17 cellular contexts compared by ENCODE assay signal in genomic region chr4:1154126-1154522, GRCh38. TPM values are rescaled to one million over a fixed set of nuclear protein-coding genes. Genes with fewer than 3 reads are reported as not detected.
DNase-seq lines count a peak whose midpoint lies in the region; ATAC-seq and TF ChIP-seq lines count a peak whose summit lies in the region.
"Had no signal": no experiment of that assay in that cellular context is flagged by ENCODE, and none has a peak within 500 bp of the region (broad histone marks: within the 10 kb centered on the region; RNA-seq: fewer than 3 reads in every experiment).

No MANE protein-coding gene starts in this region.

- no peaks in the 10 kb centered on the region for H3K79me2 ChIP-seq in MM.1S (ENCODE audit: low read length)
- no peaks in the 10 kb centered on the region for H3K79me2 ChIP-seq in osteoblast (ENCODE audit: insufficient read depth, low read length)

- H3K9me3 ChIP-seq in BLaER1 treated with 17β-estradiol and CSF1 and Interleukin-3, amounts not matched to agents 10 nM and 100 nM (replicated peaks in 1 of 11), result peaks cover 44 to 61% (median 55%) of the 10 kb centered on the region in 11 experiments
- no peaks in the 10 kb centered on the region for H3K9me3 ChIP-seq in MM.1S (replicated peaks; ENCODE audit: insufficient read depth, low read length)
- peaks cover 6% of the 10 kb centered on the region for H3K9me3 ChIP-seq in osteoblast (ENCODE audit: low read depth, low read length)
- H3K9me3 ChIP-seq: SJSA1 had no signal

- H3K4me1 ChIP-seq in BLaER1 treated with 17β-estradiol and CSF1 and Interleukin-3, amounts not matched to agents 10 nM and 100 nM, result peaks cover 26 to 41% (median 32%) of the 10 kb centered on the region in 10 experiments
- H3K4me1 ChIP-seq in MM.1S (ENCODE audit: low read length) (0 out of 2 replicates have a peak, but pooled peaks cover 8% of the 10 kb centered on the region), osteoblast (ENCODE audit: insufficient read depth, low read length) (peaks cover 6% of the 10 kb centered on the region)
- H3K4me1 ChIP-seq: SJSA1 had no signal

- peaks cover 10% of the 10 kb centered on the region for H3K36me3 Mint-ChIP-seq in chondrocyte (ENCODE audit: low read depth)

- H3K4me1 Mint-ChIP-seq in chondrocyte (ENCODE audit: low read depth), result peaks cover 16% of the 10 kb centered on the region

- H3K9me3 Mint-ChIP-seq in chondrocyte (ENCODE audit: low read depth), result peaks cover 16% of the 10 kb centered on the region

- H3K36me3 ChIP-seq in BLaER1 treated with 17β-estradiol and CSF1 and Interleukin-3, amounts not matched to agents 10 nM and 100 nM, result peaks cover 0 to 11% (median 4%) of the 10 kb centered on the region in 11 experiments; a peak in 6 of 22 replicates
- H3K36me3 ChIP-seq in MM.1S (replicated peaks; ENCODE audit: insufficient read depth, low read length) (no peaks in the 10 kb centered on the region), osteoblast (ENCODE audit: insufficient read depth, low read length) (no peaks in the 10 kb centered on the region)
- H3K36me3 ChIP-seq: MG63, SJSA1 had no signal

- H3K27me3 Mint-ChIP-seq in chondrocyte (ENCODE audit: low read depth), result peaks cover 33% of the 10 kb centered on the region

- DNase-seq in MM.1S (no peak), chondrocyte (ENCODE audit: low spot score) (no peak), osteoblast (ENCODE audit: insufficient read length, low spot score, missing footprints) (peak; percentile 66), NCI-H748 (lab: John Stamatoyannopoulos, UW; ENCODE audit: unreplicated experiment) (no peak), SKM-1 (lab: John Stamatoyannopoulos, UW; ENCODE audit: unreplicated experiment) (no peak)
- DNase-seq: AML-193; CD8-positive, alpha-beta T cell; MG63; NCI-H1417; NCI-H510A had no signal

- H3K4me2 ChIP-seq in BLaER1 treated with 17β-estradiol and CSF1 and Interleukin-3, amounts not matched to agents 10 nM and 100 nM, result peak overlapping the region; percentile 72 to 90 (median 80); a peak in 21 of 22 replicates
- H3K4me2 ChIP-seq in MM.1S (ENCODE audit: low read depth, low read length) (peak overlapping the region; percentile 51; the same call in 1 of the 2 replicates), osteoblast (ENCODE audit: insufficient read depth, low read length) (peak overlapping the region; percentile 53)
- H3K4me2 ChIP-seq: KMS-11 had no signal

- TF ChIP-seq CTCF in MM.1S (IDR thresholded peaks at IDR 0.05; ENCODE audit: low read length) (no peak), chondrocyte (IDR thresholded peaks at IDR 0.05) (no peak), osteoblast (IDR thresholded peaks at IDR 0.05; ENCODE audit: extremely low read depth, low read depth, low read length) (no peak)

- H2AFZ ChIP-seq in MM.1S (ENCODE audit: low read length) (no peak overlapping the region), osteoblast (ENCODE audit: low read length) (peak overlapping the region; percentile 51)

- no peak for ATAC-seq in HG03139 (IDR thresholded peaks at IDR 0.05; ENCODE audit: unreplicated experiment)
- ATAC-seq in HG02623 (IDR thresholded peaks at IDR 0.05; ENCODE audit: unreplicated experiment), result no peak
- ATAC-seq: CD8-positive, alpha-beta T cell had no signal

- H3F3A ChIP-seq in MM.1S (ENCODE audit: insufficient read depth, low read length), result no peaks in the 10 kb centered on the region

- peak overlapping the region; percentile 70 for H3K27ac Mint-ChIP-seq in chondrocyte (ENCODE audit: unreplicated experiment)
- H3K27ac Mint-ChIP-seq: CD8-positive, alpha-beta T cell; HFFc6 had no signal

- H4K20me1 ChIP-seq in BLaER1 treated with 17β-estradiol and CSF1 and Interleukin-3, amounts not matched to agents 10 nM and 100 nM, result no peaks in the 10 kb centered on the region
- H4K20me1 ChIP-seq in MM.1S (ENCODE audit: insufficient read depth, low read length) (no peaks in the 10 kb centered on the region), osteoblast (ENCODE audit: insufficient read depth, low read length) (no peaks in the 10 kb centered on the region)

- H3K4me3 Mint-ChIP-seq in chondrocyte (ENCODE audit: unreplicated experiment), result peak overlapping the region; percentile 38
- H3K4me3 Mint-ChIP-seq: CD8-positive, alpha-beta T cell; HFFc6 had no signal

- H3K4me3 ChIP-seq in BLaER1 treated with 17β-estradiol and CSF1 and Interleukin-3, amounts not matched to agents 10 nM and 100 nM, result peak overlapping the region in 1 of 10 experiments; percentile 30; a peak in 1 of 20 replicates
- H3K4me3 ChIP-seq in MM.1S (ENCODE audit: low read length) (no peak overlapping the region), osteoblast (ENCODE audit: insufficient read depth, low read length) (no peak overlapping the region)
- H3K4me3 ChIP-seq: MG63, SJSA1 had no signal

- H3K27me3 ChIP-seq in BLaER1 treated with 17β-estradiol and CSF1 and Interleukin-3, amounts not matched to agents 10 nM and 100 nM, result peaks cover 2 to 62% (median 51%) of the 10 kb centered on the region in 11 experiments; a peak in 11 of 22 replicates
- H3K27me3 ChIP-seq in MM.1S (replicated peaks; ENCODE audit: insufficient read depth, low read length) (peaks cover 19% of the 10 kb centered on the region; the same call in 1 of the 2 replicates), osteoblast (ENCODE audit: insufficient read depth, low read length) (peaks cover 8% of the 10 kb centered on the region)
- H3K27me3 ChIP-seq: MG63, SJSA1 had no signal

- no peaks in the 10 kb centered on the region for H3K9me2 ChIP-seq in MM.1S (replicated peaks; ENCODE audit: insufficient read depth, low read length)

- peak overlapping the region in 2 of 11 experiments; percentile 49 to 61; a peak in 1 of 22 replicates for H3K9ac ChIP-seq in BLaER1 treated with 17β-estradiol and CSF1 and Interleukin-3, amounts not matched to agents 10 nM and 100 nM
- H3K9ac ChIP-seq in MM.1S (ENCODE audit: low read length), result no peak overlapping the region
- H3K9ac ChIP-seq: KMS-11 had no signal

- H3K27ac ChIP-seq in BLaER1 treated with 17β-estradiol and CSF1 and Interleukin-3, amounts not matched to agents 10 nM and 100 nM, result peak overlapping the region in 2 of 11 experiments; percentile 65 to 72; a peak in 4 of 22 replicates
- no peak overlapping the region for H3K27ac ChIP-seq in MM.1S (ENCODE audit: low read length)
- no peak overlapping the region for H3K27ac ChIP-seq in osteoblast (ENCODE audit: low read depth, low read length)
- H3K27ac ChIP-seq: KMS-11, SJSA1 had no signal

RNA-seq across cellular contexts. Expression of gene SPON2, which starts 18.3 kb away (rescaled TPM):
- total RNA-seq in chondrocyte (158 to 184 TPM (median 162 TPM) in 3 replicates), osteoblast (29.8 and 38.7 TPM in 2 replicates)

RNA-seq across cellular contexts. Expression of gene RNF212, which starts 40.8 kb away (rescaled TPM):
- total RNA-seq in chondrocyte (4.6 to 12.8 TPM (median 9.1 TPM) in 3 replicates), osteoblast (7.1 and 7.6 TPM in 2 replicates)
- total RNA-seq: Daoy, HFFc6, SJSA1 had no signal
